ENCODE assay signal across 9 cellular contexts in the genomic region with DNA sequence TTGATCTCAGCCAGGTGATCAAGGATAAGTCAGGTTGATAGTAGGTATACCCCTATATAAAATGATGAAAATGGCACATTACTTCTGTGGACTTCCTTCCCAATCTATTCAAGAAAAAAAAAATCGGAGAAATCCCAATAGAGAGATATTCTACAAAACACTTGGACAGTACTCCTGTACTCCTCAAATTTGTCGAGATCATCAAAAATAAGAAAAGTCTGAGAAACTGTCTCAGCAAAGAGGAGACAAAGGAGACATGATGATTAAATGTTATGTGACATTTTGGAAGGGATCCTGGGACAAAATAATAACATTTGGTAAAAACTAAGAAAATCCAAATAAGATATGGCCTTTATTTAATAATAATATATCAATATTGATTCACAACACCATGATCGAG.
"Had no signal": no experiment of that assay in that cellular context is flagged by ENCODE, and none has a peak within 500 bp of the region (broad histone marks: within the 10 kb centered on the region; RNA-seq: fewer than 3 reads in every experiment).

No MANE protein-coding gene starts in this region.

- H3K9me3 ChIP-seq: HAP-1 had no signal

- H3K4me1 ChIP-seq: HAP-1 had no signal

- DNase-seq: GM23248, H7, HFFc6, Kasumi-1, KBM-7 had no signal

- H2AFZ ChIP-seq: GM23248 had no signal

- H3K4me3 ChIP-seq: GM23248, HAP-1 had no signal

- H3K9ac ChIP-seq: GM23248, KMS-11 had no signal

- FAIRE-seq: HTR-8/SVneo had no signal

- H3K4me2 ChIP-seq: KMS-11 had no signal

- ATAC-seq: HCT116 had no signal

- H3K36me3 ChIP-seq: HAP-1 had no signal

- H3K27ac ChIP-seq: GM23248, KMS-11 had no signal
